In the genomic region with DNA sequence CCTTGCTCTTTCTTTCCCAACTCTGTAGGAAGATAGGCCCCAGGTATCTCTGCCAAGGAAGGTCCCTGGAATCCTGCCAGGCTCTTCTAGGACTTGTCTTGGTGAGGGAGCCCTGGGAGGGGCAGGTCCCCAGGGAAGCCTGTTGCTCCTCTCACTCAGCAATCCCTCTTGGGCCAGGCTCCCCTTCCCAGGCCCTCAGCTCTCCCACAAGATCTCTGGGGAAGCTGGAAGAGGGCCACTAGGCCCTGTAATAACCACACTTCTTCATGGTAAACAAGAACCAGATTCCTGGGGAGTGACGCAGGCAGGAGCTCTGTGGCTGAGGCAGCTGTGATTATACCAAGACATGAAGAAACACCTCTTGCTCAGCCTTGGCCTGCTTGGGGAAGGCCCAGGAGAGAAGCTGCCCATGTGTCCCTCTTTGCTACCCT, we compare ENCODE assay signal across 1 cellular context.
TF ChIP-seq lines count a peak whose summit lies in the region.

No MANE protein-coding gene starts in this region.

TF ChIP-seq in IMR-90, 13 proteins besides CTCF, POLR2A, EP300 and RAD21 (continued from another document):
- TF ChIP-seq, protein P1, sequence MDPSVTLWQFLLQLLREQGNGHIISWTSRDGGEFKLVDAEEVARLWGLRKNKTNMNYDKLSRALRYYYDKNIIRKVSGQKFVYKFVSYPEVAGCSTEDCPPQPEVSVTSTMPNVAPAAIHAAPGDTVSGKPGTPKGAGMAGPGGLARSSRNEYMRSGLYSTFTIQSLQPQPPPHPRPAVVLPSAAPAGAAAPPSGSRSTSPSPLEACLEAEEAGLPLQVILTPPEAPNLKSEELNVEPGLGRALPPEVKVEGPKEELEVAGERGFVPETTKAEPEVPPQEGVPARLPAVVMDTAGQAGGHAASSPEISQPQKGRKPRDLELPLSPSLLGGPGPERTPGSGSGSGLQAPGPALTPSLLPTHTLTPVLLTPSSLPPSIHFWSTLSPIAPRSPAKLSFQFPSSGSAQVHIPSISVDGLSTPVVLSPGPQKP (IDR thresholded peaks at IDR 0.05; ENCODE audit: borderline replicate concordance, low read depth, low read length), result no peak
- TF ChIP-seq SMC3 (IDR thresholded peaks at IDR 0.05; ENCODE audit: low read depth, low read length), result no peak; the same call in 1 of the 2 replicates
